ENCODE assay signal across 20 cellular contexts in genomic region chr16:86816930-86817625, GRCh38.
"Had no signal": no experiment of that assay in that cellular context is flagged by ENCODE, and none has a peak within 500 bp of the region (broad histone marks: within the 10 kb centered on the region; RNA-seq: fewer than 3 reads in every experiment).

No MANE protein-coding gene starts in this region.

- ATAC-seq: K562, Panc1, SK-N-SH treated with all-trans-retinoic acid at 6 μM for 48 hours, T-helper 17 cell had no signal

- H3K27ac ChIP-seq: HL-60 had no signal

- DNase-seq: MV-4-11, NCI-H1048, NCI-H1105, NCI-H1417, NCI-H1436 treated with DMSO at 0.1 percent for 48 hours, NCI-H1694, NCI-H187 treated with DMSO at 0.1 percent for 48 hours, NCI-H2029 treated with DMSO at 0.1 percent for 48 hours, NCI-H2171 treated with DMSO at 0.1 percent for 48 hours, NCI-H345, NCI-H446 treated with DMSO at 0.1 percent for 48 hours, NCI-H510A treated with DMSO at 0.1 percent for 48 hours, NCI-H526, Right ventricle myocardium superior, T-helper 1 cell, T-helper 17 cell had no signal

- H3K4me3 ChIP-seq: K562 had no signal
